ENCODE assay signal across 26 cellular contexts in genomic region chr1:55542901-55543504, GRCh38.
DNase-seq lines count a peak whose midpoint lies in the region; FAIRE-seq and TF ChIP-seq lines count a peak whose summit lies in the region.
"Had no signal": no experiment of that assay in that cellular context is flagged by ENCODE, and none has a peak within 500 bp of the region (broad histone marks: within the 10 kb centered on the region; RNA-seq: fewer than 3 reads in every experiment).

No MANE protein-coding gene starts in this region.

- no peak overlapping the region for H3K27ac ChIP-seq in fibroblast of lung (ENCODE audit: insufficient read depth, low read length)
- H3K27ac ChIP-seq: adrenal gland, hepatocyte, pancreas, right lobe of liver, upper lobe of left lung had no signal

- H3K27me3 ChIP-seq in fibroblast of lung (ENCODE audit: control insufficient read depth, insufficient read depth, low read length) (no peaks in the 10 kb centered on the region), skeletal muscle satellite cell (ENCODE audit: control insufficient read depth, insufficient read depth, low read length) (no peaks in the 10 kb centered on the region)
- H3K27me3 ChIP-seq: adrenal gland, hepatocyte, pancreas, right lobe of liver, upper lobe of left lung had no signal

- H3K36me3 ChIP-seq in fibroblast of lung (ENCODE audit: control insufficient read depth, insufficient read depth, low read length) (no peaks in the 10 kb centered on the region), skeletal muscle satellite cell (ENCODE audit: insufficient read depth, low read length) (no peaks in the 10 kb centered on the region)
- H3K36me3 ChIP-seq: adrenal gland, pancreas, right lobe of liver, upper lobe of left lung had no signal

- H3K4me1 ChIP-seq in fibroblast of lung (ENCODE audit: control insufficient read depth, extremely low read depth, insufficient read depth, low read length), result no peaks in the 10 kb centered on the region
- H3K4me1 ChIP-seq in skeletal muscle satellite cell (ENCODE audit: control insufficient read depth, insufficient read depth, low read length), result peaks cover 51% of the 10 kb centered on the region
- H3K4me1 ChIP-seq: adrenal gland, pancreas, right lobe of liver, upper lobe of left lung had no signal

- H4K20me1 ChIP-seq in fibroblast of lung (ENCODE audit: control insufficient read depth, extremely low read depth, insufficient read depth, low read length), result no peaks in the 10 kb centered on the region

- H3K79me2 ChIP-seq in fibroblast of lung (ENCODE audit: control insufficient read depth, insufficient read depth, low read length), result no peaks in the 10 kb centered on the region
- H3K79me2 ChIP-seq: hepatocyte had no signal

- H2AFZ ChIP-seq in fibroblast of lung (ENCODE audit: low read length), result no peak overlapping the region
- H2AFZ ChIP-seq: hepatocyte had no signal

- no peak overlapping the region for H3K4me3 ChIP-seq in fibroblast of lung (replicated peaks in 1 of 4; ENCODE audit: control extremely low read depth in 1 of 4, insufficient read depth in 1 of 4, low read depth in 3 of 4, low read length in 4 of 4)
- H3K4me3 ChIP-seq in skeletal muscle satellite cell (ENCODE audit: low read length), result no peak overlapping the region
- H3K4me3 ChIP-seq: adrenal gland, hepatocyte, pancreas, right lobe of liver, upper lobe of left lung had no signal

- H3K9ac ChIP-seq in fibroblast of lung (ENCODE audit: insufficient read depth, low read length), result no peak overlapping the region
- H3K9ac ChIP-seq in skeletal muscle satellite cell (ENCODE audit: low read depth, low read length), result peak overlapping the region; percentile 30

- peak; percentile 95 for FAIRE-seq in RCC 7860 (lab: Jason Lieb, UNC)
- FAIRE-seq: GM18507, keratinocyte, pancreas had no signal

- DNase-seq in GM03348 (ENCODE audit: low spot score) (peak; percentile 37), RCC 7860 (ENCODE audit: low spot score) (peak; percentile 61), fibroblast of lung (ENCODE audit: low read depth in 2 of 2) (peak; percentile 68 to 92), DMS53 treated with DMSO at 0.1 percent for 48 hours (lab: John Stamatoyannopoulos, UW; ENCODE audit: unreplicated experiment) (no peak), DMS114 treated with DMSO at 0.1 percent for 48 hours (lab: John Stamatoyannopoulos, UW; ENCODE audit: unreplicated experiment) (no peak)
- no peak for DNase-seq in activated naive CD4-positive, alpha-beta T cell treated with anti-CD3 and anti-CD28 coated beads, Interleukin-2, amount 50 U/mL, for 16 hours
- DNase-seq: activated CD4-positive, alpha-beta T cell treated with anti-CD3 and anti-CD28 coated beads, Interleukin-2, amount 10 ng/mL, durations not matched to agents 24 days and 14 days; activated CD8-positive, alpha-beta memory T cell treated with anti-CD3 and anti-CD28 coated beads, Interleukin-2, amount 50 U/mL, for 4 hours; activated effector memory CD4-positive, alpha-beta T cell treated with anti-CD3 and anti-CD28 coated beads, Interleukin-2, amount 50 U/mL, for 16 hours; adrenal gland; DMS53; Kasumi-1; mesenchymal stem cell; naive thymus-derived CD4-positive, alpha-beta T cell; NCI-H69; pancreas; right lobe of liver; SHP77 treated with DMSO at 0.1 percent for 48 hours; stimulated activated CD4-positive, alpha-beta T cell treated with anti-CD3 and anti-CD28 coated beads, Interleukin-1b, Interleukin-23, amount 100 ng/mL, for 48 hours; stimulated activated naive CD8-positive, alpha-beta T cell treated with anti-CD3 and anti-CD28 coated beads, Interleukin-15, Interleukin-2, amounts not matched to agents 100 U/mL and 50 U/mL, for 24 hours; T-helper 1 cell; upper lobe of left lung had no signal

- no peak for TF ChIP-seq CTCF in fibroblast of lung (conservative IDR thresholded peaks at IDR 0.05 in 1 of 2, IDR thresholded peaks at IDR 0.05 in 1 of 2; ENCODE audit: low read depth in 1 of 2, low read length in 2 of 2)

- H3K9me3 ChIP-seq in fibroblast of lung (ENCODE audit: control insufficient read depth, insufficient read depth, low read depth, low read length) (no peaks in the 10 kb centered on the region), skeletal muscle satellite cell (replicated peaks; ENCODE audit: low read length) (no peaks in the 10 kb centered on the region)
- H3K9me3 ChIP-seq: adrenal gland, pancreas, right lobe of liver, upper lobe of left lung had no signal

- H3K4me2 ChIP-seq in fibroblast of lung (ENCODE audit: extremely low read depth, insufficient read depth, low read length), result no peak overlapping the region
- H3K4me2 ChIP-seq in skeletal muscle satellite cell (ENCODE audit: low read length), result peak overlapping the region; percentile 30
- H3K4me2 ChIP-seq: hepatocyte had no signal

Comparison
In these comparisons a context has a peak if more than half of its experiments do, and no peak if none do; other contexts are left out.
1. DNase-seq: peak in GM03348 (single experiment), RCC 7860 (single experiment) and fibroblast of lung (2 of 2); none in DMS53 treated with DMSO at 0.1 percent for 48 hours (single experiment), activated naive CD4-positive, alpha-beta T cell treated with anti-CD3 and anti-CD28 coated beads, Interleukin-2, amount 50 U/mL, for 16 hours (single experiment) and DMS114 treated with DMSO at 0.1 percent for 48 hours (single experiment).